10 cellular contexts compared by ENCODE assay signal in the genomic region with DNA sequence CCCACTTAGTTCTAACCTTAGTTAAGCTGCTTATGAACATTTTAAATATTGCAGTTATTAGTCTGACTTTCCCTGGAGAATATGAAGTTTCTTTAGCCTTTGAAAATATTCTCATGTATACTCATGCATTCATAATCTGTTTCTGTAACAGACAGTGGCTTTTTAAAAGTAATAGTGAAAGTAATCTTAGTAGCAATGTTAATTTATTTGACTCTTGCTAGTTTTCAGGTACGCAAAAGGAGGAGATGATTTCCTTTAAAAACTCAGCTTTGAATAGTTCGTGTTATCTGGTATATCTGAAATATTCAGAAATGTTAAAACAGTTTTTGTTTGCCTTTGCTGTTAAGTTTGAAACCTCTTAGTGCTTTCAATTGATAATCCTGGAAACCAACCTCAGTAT. TPM values are rescaled to one million over a fixed set of nuclear protein-coding genes. Genes with fewer than 3 reads are reported as not detected.
DNase-seq lines count a peak whose midpoint lies in the region; ATAC-seq, FAIRE-seq and TF ChIP-seq lines count a peak whose summit lies in the region.
"Had no signal": no experiment of that assay in that cellular context is flagged by ENCODE, and none has a peak within 500 bp of the region (broad histone marks: within the 10 kb centered on the region; RNA-seq: fewer than 3 reads in every experiment).

No MANE protein-coding gene starts in this region.

- H3K4me2 ChIP-seq in keratinocyte (ENCODE audit: control insufficient read depth, extremely low read depth, insufficient read depth, low read depth, low read length), result peak overlapping the region; percentile 77

- H3K4me3 Mint-ChIP-seq in activated T-cell treated with anti-CD3 and anti-CD28 coated beads, Interleukin-2, amount 50 U/mL, for 4 hours, result peak overlapping the region; percentile 89
- H3K4me3 Mint-ChIP-seq in activated CD8-positive, alpha-beta T cell treated with anti-CD3 and anti-CD28 coated beads, Interleukin-2, amount 10 ng/mL, durations not matched to agents 7 days and 5 days, result peak overlapping the region; percentile 73

- H3K27me3 ChIP-seq in keratinocyte (ENCODE audit: control insufficient read depth, extremely low read depth, insufficient read depth, low read length) (no peaks in the 10 kb centered on the region), thoracic aorta (replicated peaks; ENCODE audit: insufficient read depth) (no peaks in the 10 kb centered on the region)

- no peak for DNase-seq in activated T-cell treated with anti-CD3 and anti-CD28 coated beads, Interleukin-2, amount 50 U/mL, for 4 hours
- DNase-seq in activated T-cell treated with anti-CD3 and anti-CD28 coated beads, Interleukin-2, amount 50 U/mL, for 48 hours, result no peak
- DNase-seq in activated CD8-positive, alpha-beta T cell treated with anti-CD3 and anti-CD28 coated beads, Interleukin-2, amount 10 ng/mL, durations not matched to agents 7 days and 5 days, result no peak
- DNase-seq in keratinocyte (ENCODE audit: low read depth, low spot score) (no peak), thoracic aorta (ENCODE audit: low spot score) (no peak), DMS79 (lab: John Stamatoyannopoulos, UW) (no peak)
- DNase-seq: stimulated activated CD4-positive, alpha-beta T cell treated with anti-CD3 and anti-CD28 coated beads, Interleukin-2, amount 100 ng/mL, for 48 hours had no signal

- no peak for TF ChIP-seq CTCF in keratinocyte (optimal IDR thresholded peaks at IDR 0.05 in 1 of 3, IDR thresholded peaks at IDR 0.05 in 1 of 3, conservative IDR thresholded peaks at IDR 0.05 in 1 of 3; ENCODE audit: extremely low read depth in 1 of 3, insufficient read depth in 2 of 3, low read length in 3 of 3)
- no peak for TF ChIP-seq CTCF in thoracic aorta (IDR thresholded peaks at IDR 0.05)

- no peak for FAIRE-seq in keratinocyte (lab: Jason Lieb, UNC)

- peak overlapping the region; percentile 83 for H3K27ac Mint-ChIP-seq in activated CD8-positive, alpha-beta T cell treated with anti-CD3 and anti-CD28 coated beads, Interleukin-2, amount 10 ng/mL, durations not matched to agents 7 days and 5 days

- H3K4me1 ChIP-seq in keratinocyte (ENCODE audit: control insufficient read depth, extremely low read depth, insufficient read depth, low read length), result peaks cover 26% of the 10 kb centered on the region
- H3K4me1 ChIP-seq in thoracic aorta (ENCODE audit: control insufficient read depth in 1 of 2, low read depth in 2 of 2), result peaks cover 51 to 62% of the 10 kb centered on the region in 2 donors

- no peaks in the 10 kb centered on the region for H3K9me1 ChIP-seq in keratinocyte (ENCODE audit: control insufficient read depth, extremely low read depth, insufficient read depth, low read length)

- no peaks in the 10 kb centered on the region for H3K27me3 Mint-ChIP-seq in activated T-cell treated with anti-CD3 and anti-CD28 coated beads, Interleukin-2, amount 50 U/mL, for 4 hours (ENCODE audit: low read depth)
- H3K27me3 Mint-ChIP-seq in activated CD8-positive, alpha-beta T cell treated with anti-CD3 and anti-CD28 coated beads, Interleukin-2, amount 10 ng/mL, durations not matched to agents 7 days and 5 days (ENCODE audit: low read depth), result no peaks in the 10 kb centered on the region

- peak overlapping the region; percentile 93 for H3K27ac ChIP-seq in keratinocyte (ENCODE audit: control insufficient read depth, insufficient read depth, low read length)
- no peak overlapping the region for H3K27ac ChIP-seq in thoracic aorta
- H3K27ac ChIP-seq: epithelial cell of prostate had no signal

- H3K36me3 ChIP-seq in keratinocyte (ENCODE audit: control insufficient read depth in 2 of 2, extremely low read depth in 1 of 2, insufficient read depth in 2 of 2, low read length in 2 of 2) (no peaks in the 10 kb centered on the region), thoracic aorta (no peaks in the 10 kb centered on the region)

- H3K4me1 Mint-ChIP-seq in activated T-cell treated with anti-CD3 and anti-CD28 coated beads, Interleukin-2, amount 50 U/mL, for 4 hours (ENCODE audit: low read depth), result peaks cover 68% of the 10 kb centered on the region
- peaks cover 70% of the 10 kb centered on the region for H3K4me1 Mint-ChIP-seq in activated CD8-positive, alpha-beta T cell treated with anti-CD3 and anti-CD28 coated beads, Interleukin-2, amount 10 ng/mL, durations not matched to agents 7 days and 5 days (ENCODE audit: low read depth)

- H2AFZ ChIP-seq in keratinocyte (ENCODE audit: control insufficient read depth, low read length), result no peak overlapping the region

- CTCF ChIA-PET in activated CD8-positive, alpha-beta T cell treated with anti-CD3 and anti-CD28 coated beads, Interleukin-2, amount 10 ng/mL, durations not matched to agents 7 days and 5 days (lab: Charles Lee), result interaction anchor here (0.9 to 7.0 kb wide), 6 partner anchors 31 to 67 kb away, joined by 3 to 49 read pairs (median 14); partner anchors contain the start of gene NDUFV2

- peaks cover 18% of the 10 kb centered on the region for H3K36me3 Mint-ChIP-seq in activated T-cell treated with anti-CD3 and anti-CD28 coated beads, Interleukin-2, amount 50 U/mL, for 4 hours (ENCODE audit: insufficient read depth)
- H3K36me3 Mint-ChIP-seq in activated CD8-positive, alpha-beta T cell treated with anti-CD3 and anti-CD28 coated beads, Interleukin-2, amount 10 ng/mL, durations not matched to agents 7 days and 5 days (ENCODE audit: low read depth), result peaks cover 44% of the 10 kb centered on the region

- no peaks in the 10 kb centered on the region for H4K20me1 ChIP-seq in keratinocyte (ENCODE audit: control insufficient read depth, extremely low read depth, insufficient read depth, low read length)

- H3K4me3 ChIP-seq in keratinocyte (ENCODE audit: control insufficient read depth in 2 of 3, extremely low read depth in 1 of 3, insufficient read depth in 2 of 3, low read depth in 1 of 3, low read length in 3 of 3) (peak overlapping the region in 2 of 3 experiments; percentile 37 to 75), thoracic aorta (peak overlapping the region; percentile 88)

- no peaks in the 10 kb centered on the region for H3K9me3 Mint-ChIP-seq in activated T-cell treated with anti-CD3 and anti-CD28 coated beads, Interleukin-2, amount 50 U/mL, for 4 hours
- H3K9me3 Mint-ChIP-seq in activated CD8-positive, alpha-beta T cell treated with anti-CD3 and anti-CD28 coated beads, Interleukin-2, amount 10 ng/mL, durations not matched to agents 7 days and 5 days (ENCODE audit: insufficient read depth), result no peaks in the 10 kb centered on the region

- no peak for ATAC-seq in activated T-cell treated with anti-CD3 and anti-CD28 coated beads, Interleukin-2, amount 50 U/mL, for 4 hours
- no peak for ATAC-seq in activated CD8-positive, alpha-beta T cell treated with anti-CD3 and anti-CD28 coated beads, Interleukin-2, amount 10 ng/mL, durations not matched to agents 7 days and 5 days
- ATAC-seq in thoracic aorta (ENCODE audit: insufficient number of reproducible peaks, low FRiP score, low read depth) (no peak), GM18511 (IDR thresholded peaks at IDR 0.05; ENCODE audit: unreplicated experiment) (no peak), HG03108 (IDR thresholded peaks at IDR 0.05; ENCODE audit: unreplicated experiment) (no peak)

- H3K9ac ChIP-seq in keratinocyte (ENCODE audit: control insufficient read depth, extremely low read depth, insufficient read depth, low read length), result peak overlapping the region; percentile 96

- POLR2A ChIA-PET in activated CD8-positive, alpha-beta T cell treated with anti-CD3 and anti-CD28 coated beads, Interleukin-2, amount 10 ng/mL, durations not matched to agents 7 days and 5 days (lab: Charles Lee), result interaction anchor here (0.7 to 10.9 kb wide), 4 partner anchors 23 to 529 kb away, joined by 3 to 230 read pairs (median 32); partner anchors contain the start of gene NDUFV2

- H3K79me2 ChIP-seq in keratinocyte (ENCODE audit: control insufficient read depth, insufficient read depth, low read length), result peaks cover 66% of the 10 kb centered on the region

- dilution Hi-C loops in keratinocyte (cut with MboI; ENCODE audit: extremely low pct_ligation_motif_present, low sequenced_read_pairs), result no loop called here

- H3K9me3 ChIP-seq in keratinocyte (ENCODE audit: control insufficient read depth, low read depth, low read length) (no peaks in the 10 kb centered on the region), thoracic aorta (no peaks in the 10 kb centered on the region)

RNA-seq across cellular contexts. Expression of gene ANKRD12, which starts 3.8 kb away (rescaled TPM):
- total RNA-seq in activated T-cell treated with anti-CD3 and anti-CD28 coated beads, Interleukin-2, amount 50 U/mL, for 4 hours, result 10 to 100 TPM; 49.7 to 62.9 (median 57.7) TPM
- total RNA-seq in activated CD8-positive, alpha-beta T cell treated with anti-CD3 and anti-CD28 coated beads, Interleukin-2, amount 10 ng/mL, durations not matched to agents 7 days and 5 days, result 10 to 100 TPM; 60.8 to 68.9 TPM
- polyA plus RNA-seq in keratinocyte, result 2.6 to 8.0 TPM (median 4.9 TPM) in 3 replicates
- 160 TPM for polyA plus RNA-seq in keratinocyte (2011; ENCODE audit: low read depth)
- polyA plus RNA-seq in keratinocyte (2011; cell fraction: cytosol; rRNA removed), result 2.0 and 3.8 TPM in 2 replicates
- polyA plus RNA-seq in keratinocyte (2011; cell fraction: nucleus; rRNA removed), result 7.0 and 9.0 TPM in 2 replicates
- polyA plus RNA-seq in keratinocyte (2012; ENCODE audit: low replicate concordance), result 12.7 and 21.4 TPM in 2 replicates
- polyA minus RNA-seq in keratinocyte, result 3.0 to 39.0 TPM (median 12.0 TPM) in 3 replicates
- polyA minus RNA-seq in keratinocyte (2011; cell fraction: cytosol; rRNA and poly(A)+ RNA removed), result 11.3 TPM
- 10.2 and 29.2 TPM in 2 replicates for polyA minus RNA-seq in keratinocyte (2011; cell fraction: nucleus; rRNA and poly(A)+ RNA removed)
- 10 to 100 TPM; 35.6 to 70.3 TPM for total RNA-seq in thoracic aorta

RNA-seq across cellular contexts. Expression of gene NDUFV2, which starts 37.9 kb away (rescaled TPM):
- total RNA-seq in activated T-cell treated with anti-CD3 and anti-CD28 coated beads, Interleukin-2, amount 50 U/mL, for 4 hours, result 100 to 1,000 TPM; 254 to 279 (median 265) TPM
- 100 to 1,000 TPM; 200 to 206 TPM for total RNA-seq in activated CD8-positive, alpha-beta T cell treated with anti-CD3 and anti-CD28 coated beads, Interleukin-2, amount 10 ng/mL, durations not matched to agents 7 days and 5 days
- polyA plus RNA-seq in keratinocyte, result 107 to 202 TPM (median 125 TPM) in 3 replicates
- polyA plus RNA-seq in keratinocyte (2011; ENCODE audit: low read depth), result 40.2 TPM
- polyA plus RNA-seq in keratinocyte (2011; cell fraction: cytosol; rRNA removed), result 106 and 185 TPM in 2 replicates
- polyA plus RNA-seq in keratinocyte (2011; cell fraction: nucleus; rRNA removed), result 67.0 and 74.2 TPM in 2 replicates
- 100 and 142 TPM in 2 replicates for polyA plus RNA-seq in keratinocyte (2012; ENCODE audit: low replicate concordance)
- 13.4 to 56.9 TPM (median 38.3 TPM) in 3 replicates for polyA minus RNA-seq in keratinocyte
- 20.5 TPM for polyA minus RNA-seq in keratinocyte (2011; cell fraction: cytosol; rRNA and poly(A)+ RNA removed)
- polyA minus RNA-seq in keratinocyte (2011; cell fraction: nucleus; rRNA and poly(A)+ RNA removed), result 23.6 and 35.1 TPM in 2 replicates
- 10 to 100 TPM; 44.0 to 94.9 TPM for total RNA-seq in thoracic aorta
